ENCODE assay signal across 17 cellular contexts in genomic region chr4:178165251-178165650, GRCh38.
"Had no signal": no experiment of that assay in that cellular context is flagged by ENCODE, and none has a peak within 500 bp of the region (broad histone marks: within the 10 kb centered on the region; RNA-seq: fewer than 3 reads in every experiment).

No MANE protein-coding gene starts in this region.

- ATAC-seq: left colon had no signal

- H3K27me3 Mint-ChIP-seq: dendritic cell treated with granulocyte-macrophage colony-stimulating factor and Interleukin-4, amounts not matched to agents 40 ng/mL and 50 ng/mL, for 4 days; naive B cell had no signal

- H3K9me3 ChIP-seq: pancreas, vagina had no signal

- H3K27ac ChIP-seq: esophagus muscularis mucosa, pancreas, vagina had no signal

- H3K4me1 Mint-ChIP-seq: endodermal cell, immature natural killer cell, naive B cell had no signal

- H3K4me1 ChIP-seq: esophagus muscularis mucosa, vagina had no signal

- H3K4me3 ChIP-seq: esophagus muscularis mucosa, lung, pancreas, vagina had no signal

- H3K27me3 ChIP-seq: esophagus muscularis mucosa, pancreas, vagina had no signal

- DNase-seq: activated CD4-positive, alpha-beta T cell treated with anti-CD3 and anti-CD28 coated beads for 4 hours; activated naive CD4-positive, alpha-beta T cell treated with anti-CD3 and anti-CD28 coated beads, Interleukin-2, amount 50 U/mL, for 16 hours; activated T-cell treated with anti-CD3 and anti-CD28 coated beads for 4 hours; cerebellar nuclear complex; endodermal cell; foreskin fibroblast; immature natural killer cell; left colon; naive B cell; pancreas; stimulated activated CD4-positive, alpha-beta T cell treated with anti-CD3 and anti-CD28 coated beads, Interleukin-15, amount 100 ng/mL, for 24 hours; stimulated activated CD4-positive, alpha-beta T cell treated with anti-CD3 and anti-CD28 coated beads, Interleukin-4, amount 100 ng/mL, for 24 hours; T1000 had no signal

- FAIRE-seq: pancreas had no signal

- H3K36me3 ChIP-seq: esophagus muscularis mucosa, pancreas, vagina had no signal

- H3K4me3 Mint-ChIP-seq: dendritic cell treated with granulocyte-macrophage colony-stimulating factor and Interleukin-4, amounts not matched to agents 40 ng/mL and 50 ng/mL, for 4 days; endodermal cell; immature natural killer cell; naive B cell had no signal

- H3K27ac Mint-ChIP-seq: dendritic cell treated with granulocyte-macrophage colony-stimulating factor and Interleukin-4, amounts not matched to agents 40 ng/mL and 50 ng/mL, for 4 days; endodermal cell; immature natural killer cell; naive B cell had no signal
